Comparison of ENCODE assay signal across 1 cellular context in genomic region chr2:64225491-64225890, GRCh38.
TF ChIP-seq lines count a peak whose summit lies in the region.

No MANE protein-coding gene starts in this region.

TF ChIP-seq in SK-N-SH treated with all-trans-retinoic acid at 6 μM for 48 hours, 23 proteins besides CTCF, POLR2A, EP300 and RAD21 (continued from another document):
- TF ChIP-seq CSRNP3 (CRISPR knock-in tag; IDR thresholded peaks at IDR 0.05) (no peak), BACH2 (CRISPR knock-in tag; IDR thresholded peaks at IDR 0.05; ENCODE audit: borderline replicate concordance) (no peak), ISL1 (CRISPR knock-in tag; IDR thresholded peaks at IDR 0.05) (no peak), TOX (CRISPR knock-in tag; IDR thresholded peaks at IDR 0.05; ENCODE audit: borderline replicate concordance) (no peak), ZC3H10 (CRISPR knock-in tag; IDR thresholded peaks at IDR 0.05) (no peak), SNAI2 (CRISPR knock-in tag; IDR thresholded peaks at IDR 0.05) (no peak), ZFP30 (CRISPR knock-in tag; IDR thresholded peaks at IDR 0.05) (no peak), ARNTL (CRISPR knock-in tag; IDR thresholded peaks at IDR 0.05; ENCODE audit: borderline replicate concordance, low read depth) (no peak), OSR1 (CRISPR knock-in tag; IDR thresholded peaks at IDR 0.05) (no peak), PATZ1 (CRISPR knock-in tag; IDR thresholded peaks at IDR 0.05; ENCODE audit: borderline replicate concordance) (no peak), RARB (CRISPR knock-in tag; IDR thresholded peaks at IDR 0.05) (no peak), ESRRG (CRISPR knock-in tag; IDR thresholded peaks at IDR 0.05) (no peak)
